In the genomic region with DNA sequence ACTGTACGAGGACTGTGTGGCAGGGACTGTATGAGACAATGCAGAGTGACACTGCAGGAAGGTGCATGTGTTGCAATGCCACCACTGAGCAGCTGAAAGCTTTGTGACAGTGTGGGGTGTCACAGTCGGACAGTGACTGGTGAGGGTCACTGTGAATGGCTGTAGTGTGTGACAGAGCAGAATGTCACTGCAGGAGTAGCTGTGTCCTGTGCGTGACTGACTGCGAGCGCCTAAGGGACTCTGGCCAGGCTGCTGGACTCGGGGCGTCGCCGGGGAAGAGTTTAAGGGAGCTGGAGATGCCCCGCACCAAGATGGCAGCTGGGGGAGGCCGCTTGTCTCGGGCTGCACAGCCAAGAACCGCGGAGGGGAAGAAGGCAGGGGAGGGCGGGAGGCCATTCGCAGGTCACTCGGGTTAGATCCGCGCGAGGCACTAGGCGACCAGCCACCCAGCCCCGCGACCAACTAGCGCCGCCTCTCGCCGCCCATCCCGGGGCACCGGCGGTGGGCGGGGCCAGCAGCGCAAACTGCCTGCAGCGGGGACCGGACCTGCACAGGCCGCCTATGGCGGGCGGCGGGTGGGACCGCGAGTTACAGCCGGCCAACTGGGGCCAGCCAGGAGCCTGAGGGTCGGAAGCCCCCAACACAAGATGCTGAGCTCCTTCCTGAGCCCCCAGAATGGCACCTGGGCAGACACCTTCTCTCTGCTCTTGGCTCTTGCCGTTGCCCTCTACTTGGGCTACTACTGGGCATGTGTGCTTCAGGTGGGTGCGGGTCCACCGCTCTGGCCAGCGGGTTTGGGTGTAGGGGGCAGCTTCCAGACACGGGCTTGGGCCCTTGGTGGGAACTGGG, we compare ENCODE assay signal across 8 cellular contexts. TPM values are rescaled to one million over a fixed set of nuclear protein-coding genes. Genes with fewer than 3 reads are reported as not detected.
DNase-seq lines count a peak whose midpoint lies in the region; ATAC-seq and TF ChIP-seq lines count a peak whose summit lies in the region.

ABHD1 (plus strand) TSS at position 514 of the 849 bp plus-strand sequence; CDS start at position 648, 134 bp downstream.

- ATAC-seq in effector memory CD8-positive, alpha-beta T cell (replicated peaks) = peak; percentile 91

- no peaks in the 10 kb centered on the region for H3K9me3 Mint-ChIP-seq in effector memory CD8-positive, alpha-beta T cell

- H3K4me3 Mint-ChIP-seq in effector memory CD8-positive, alpha-beta T cell = peak within 1 kb of the TSS; percentile 91 to 97

- DNase-seq in NCI-H2171 treated with DMSO at 0.1 percent for 48 hours (lab: John Stamatoyannopoulos, UW) = peak; percentile 65
- DNase-seq in activated CD8-positive, alpha-beta memory T cell treated with anti-CD3 and anti-CD28 coated beads for 24 hours = peak; percentile 86
- DNase-seq in effector memory CD8-positive, alpha-beta T cell = peak; percentile 54 to 58 (median 56)
- DNase-seq in stimulated activated CD8-positive, alpha-beta memory T cell treated with anti-CD3 and anti-CD28 coated beads, Interleukin-15, amount 100 ng/mL, for 24 hours (ENCODE audit: low read depth) = peak; percentile 37
- DNase-seq in KG1 (lab: John Stamatoyannopoulos, UW) = no peak
- no peak for DNase-seq in NCI-H524 treated with DMSO at 0.1 percent for 48 hours (lab: John Stamatoyannopoulos, UW)

- no peak within 1 kb of the TSS for H3K27ac ChIP-seq in mesodermal cell (ENCODE audit: low read depth, low read length, severe bottlenecking)

- peak within 1 kb of the TSS; percentile 84 to 93 for H3K27ac Mint-ChIP-seq in effector memory CD8-positive, alpha-beta T cell

- H3K36me3 Mint-ChIP-seq in effector memory CD8-positive, alpha-beta T cell (ENCODE audit: insufficient read depth) = peaks cover 4% of the 10 kb centered on the region

- H3K4me1 Mint-ChIP-seq in effector memory CD8-positive, alpha-beta T cell (ENCODE audit: low read depth in 2 of 2) = peaks cover 15 to 19% of the 10 kb centered on the region in 2 donors

- peaks cover 13 to 20% of the 10 kb centered on the region in 2 donors for H3K27me3 Mint-ChIP-seq in effector memory CD8-positive, alpha-beta T cell

- peak; percentile 29 for TF ChIP-seq POLR2A in GM15510 (IDR thresholded peaks at IDR 0.05; ENCODE audit: borderline replicate concordance, extremely low read depth, insufficient read length)

- no peaks in the 10 kb centered on the region for H3K36me3 ChIP-seq in mesodermal cell (ENCODE audit: control insufficient read depth, insufficient read depth, low read length)

- no peaks in the 10 kb centered on the region for H3K4me1 ChIP-seq in mesodermal cell (ENCODE audit: control insufficient read depth, insufficient read depth, low read length, poor library complexity, severe bottlenecking)

- peak within 1 kb of the TSS; percentile 42 for H3K4me3 ChIP-seq in mesodermal cell (ENCODE audit: extremely low read depth, insufficient read depth, low read length, poor library complexity, severe bottlenecking)

- H3K9me3 ChIP-seq in mesodermal cell (ENCODE audit: control insufficient read depth, low read length) = no peaks in the 10 kb centered on the region

- WGBS in mesodermal cell (ENCODE audit: insufficient coverage in 2 of 2), 2 experiments = 14 to 16% methylated on average over 34 to 41 of the region's 47 CpGs

RNA-seq across cellular contexts. Expression of gene ABHD1, which starts in this region (rescaled TPM):
- not detected for polyA plus RNA-seq in mesodermal cell (2013, experiment 1 of 2)
- not detected for polyA plus RNA-seq in mesodermal cell (2013, experiment 2 of 2)

Comparison
In these comparisons a context has a peak if more than half of its experiments do, and no peak if none do; other contexts are left out.
1. DNase-seq: peak in NCI-H2171 treated with DMSO at 0.1 percent for 48 hours (single experiment), activated CD8-positive, alpha-beta memory T cell treated with anti-CD3 and anti-CD28 coated beads for 24 hours (single experiment), effector memory CD8-positive, alpha-beta T cell (3 of 3) and stimulated activated CD8-positive, alpha-beta memory T cell treated with anti-CD3 and anti-CD28 coated beads, Interleukin-15, amount 100 ng/mL, for 24 hours (single experiment); none in KG1 (single experiment) and NCI-H524 treated with DMSO at 0.1 percent for 48 hours (single experiment).